18 cellular contexts compared by ENCODE assay signal in the genomic region with DNA sequence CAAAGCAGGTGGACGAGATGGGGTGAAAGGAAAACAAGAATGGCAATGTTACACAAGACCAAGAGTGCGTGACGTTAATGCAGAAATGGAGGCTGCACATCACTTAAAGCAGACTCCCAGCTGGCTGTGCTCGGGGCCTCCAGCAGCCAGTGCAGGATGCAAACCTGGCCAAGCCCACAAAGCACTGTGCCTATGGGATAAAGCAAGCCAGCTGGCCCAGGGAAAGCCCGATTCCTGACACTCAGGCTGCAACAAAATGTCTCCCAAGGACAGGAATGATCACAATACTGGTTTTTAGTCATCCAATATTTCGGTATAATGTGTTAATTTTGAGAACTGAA.
"Had no signal": no experiment of that assay in that cellular context is flagged by ENCODE, and none has a peak within 500 bp of the region (broad histone marks: within the 10 kb centered on the region; RNA-seq: fewer than 3 reads in every experiment).

No MANE protein-coding gene starts in this region.

- H3K27me3 Mint-ChIP-seq: activated CD4-positive, alpha-beta T cell treated with anti-CD3 and anti-CD28 coated beads for 36 hours; type B pancreatic cell had no signal

- H3K27ac ChIP-seq: breast epithelium, parathyroid adenoma, stomach, testis had no signal

- H3K27ac Mint-ChIP-seq: activated CD4-positive, alpha-beta T cell treated with anti-CD3 and anti-CD28 coated beads for 36 hours; activated T-cell treated with anti-CD3 and anti-CD28 coated beads, Interleukin-2, amount 50 U/mL, for 24 hours; memory B cell; naive thymus-derived CD4-positive, alpha-beta T cell; stimulated activated effector memory CD8-positive, alpha-beta T cell treated with anti-CD3 and anti-CD28 coated beads, Interleukin-12 subunit alpha, Interleukin-12 subunit beta, amount 100 ng/mL, for 72 hours; type B pancreatic cell; WTC11 had no signal

- H3K9me3 Mint-ChIP-seq: type B pancreatic cell, WTC11 had no signal

- H3K27me3 ChIP-seq: breast epithelium, testis had no signal

- H3K4me3 Mint-ChIP-seq: activated CD4-positive, alpha-beta T cell treated with anti-CD3 and anti-CD28 coated beads for 36 hours; activated T-cell treated with anti-CD3 and anti-CD28 coated beads, Interleukin-2, amount 50 U/mL, for 24 hours; memory B cell; naive thymus-derived CD4-positive, alpha-beta T cell; stimulated activated effector memory CD8-positive, alpha-beta T cell treated with anti-CD3 and anti-CD28 coated beads, Interleukin-12 subunit alpha, Interleukin-12 subunit beta, amount 100 ng/mL, for 72 hours; type B pancreatic cell; WTC11 had no signal

- H3K36me3 ChIP-seq: breast epithelium had no signal

- H3K4me2 ChIP-seq: smooth muscle cell had no signal

- H3K9me3 ChIP-seq: breast epithelium, stomach, testis had no signal

- DNase-seq: activated CD4-positive, alpha-beta T cell treated with anti-CD3 and anti-CD28 coated beads for 36 hours; activated CD4-positive, alpha-beta T cell treated with anti-CD3 and anti-CD28 coated beads, Interleukin-2, amount 50 U/mL, for 48 hours; activated naive CD4-positive, alpha-beta T cell treated with anti-CD3 and anti-CD28 coated beads, Interleukin-2, amount 50 U/mL, for 16 hours; activated T-cell treated with anti-CD3 and anti-CD28 coated beads, Interleukin-2, amount 50 U/mL, for 24 hours; cerebellar nuclear complex; effector CD8-positive, alpha-beta T cell; naive thymus-derived CD4-positive, alpha-beta T cell; stimulated activated CD4-positive, alpha-beta T cell treated with anti-CD3 and anti-CD28 coated beads, Interleukin-4, amount 100 ng/mL, for 1 hour; stomach; testis had no signal

- H2AFZ ChIP-seq: parathyroid adenoma had no signal

- H3K79me2 ChIP-seq: parathyroid adenoma had no signal

- H3K4me1 ChIP-seq: breast epithelium, parathyroid adenoma, testis had no signal

- H3K4me1 Mint-ChIP-seq: activated CD4-positive, alpha-beta T cell treated with anti-CD3 and anti-CD28 coated beads for 36 hours; memory B cell; WTC11 had no signal

- H3K4me3 ChIP-seq: breast epithelium, smooth muscle cell, stomach, testis had no signal

- H3K36me3 Mint-ChIP-seq: memory B cell; naive thymus-derived CD4-positive, alpha-beta T cell; stimulated activated effector memory CD8-positive, alpha-beta T cell treated with anti-CD3 and anti-CD28 coated beads, Interleukin-12 subunit alpha, Interleukin-12 subunit beta, amount 100 ng/mL, for 72 hours; type B pancreatic cell had no signal

- ATAC-seq: activated CD4-positive, alpha-beta T cell treated with anti-CD3 and anti-CD28 coated beads for 36 hours; naive thymus-derived CD4-positive, alpha-beta T cell; sciatic nerve; stimulated activated effector memory CD8-positive, alpha-beta T cell treated with anti-CD3 and anti-CD28 coated beads, Interleukin-12 subunit alpha, Interleukin-12 subunit beta, amount 100 ng/mL, for 72 hours; WTC11 had no signal
